In the genomic region with DNA sequence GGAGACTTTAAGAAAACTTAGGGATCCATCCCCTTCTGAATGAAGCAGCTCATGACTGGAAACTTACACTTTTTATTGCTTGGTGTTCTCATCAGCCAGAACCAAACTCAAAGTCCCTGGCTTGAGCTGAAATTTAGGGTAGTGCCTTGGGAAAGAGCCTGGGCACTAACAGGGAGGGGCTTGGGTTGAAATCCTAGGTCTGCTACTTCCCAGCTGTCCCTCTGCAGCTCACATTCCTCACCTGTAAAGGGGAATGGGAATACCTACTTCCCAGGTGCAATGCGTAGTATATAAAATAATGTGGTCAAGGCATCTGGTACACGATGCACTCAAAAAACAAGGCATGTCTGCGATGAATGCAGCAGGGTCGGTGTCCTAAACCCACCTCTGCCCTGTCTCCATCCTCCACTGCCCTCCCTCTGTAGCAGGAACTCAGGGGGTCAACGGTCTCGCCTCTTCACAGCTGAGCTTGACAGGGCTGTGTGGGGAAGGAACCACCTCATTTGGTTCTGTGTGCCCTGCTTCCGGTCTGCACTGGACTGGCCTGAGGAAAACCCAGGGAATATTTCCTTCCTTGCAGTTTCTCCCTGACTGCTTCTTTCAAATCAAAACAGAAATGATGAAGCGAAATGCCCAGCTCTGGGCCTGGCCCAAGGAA, we compare ENCODE assay signal across 1 cellular context.
TF ChIP-seq lines count a peak whose summit lies in the region.

No MANE protein-coding gene starts in this region.

TF ChIP-seq in H1, 55 proteins besides CTCF, POLR2A, EP300 and RAD21:
- 0 out of 2 replicates have a peak, but pooled peaks have one; percentile 35 for TF ChIP-seq POLR2AphosphoS5 (IDR thresholded peaks at IDR 0.05; ENCODE audit: low read depth, low read length)
- TF ChIP-seq EZH2 (IDR thresholded peaks at IDR 0.05; ENCODE audit: low read depth, low read length, severe bottlenecking): no peak
- TF ChIP-seq SIN3A (conservative IDR thresholded peaks at IDR 0.05 in 1 of 2, IDR thresholded peaks at IDR 0.05 in 1 of 2; ENCODE audit: low read depth in 1 of 2, low read length in 2 of 2): 0 out of 4 replicates have a peak, but pooled peaks of 1 of the 2 experiments have one; percentile 51
- TF ChIP-seq SP4 (IDR thresholded peaks at IDR 0.05; ENCODE audit: low read length): no peak
- TF ChIP-seq CHD7 (IDR thresholded peaks at IDR 0.05; ENCODE audit: insufficient replicate concordance, low read length): no peak
- no peak for TF ChIP-seq BACH1 (IDR thresholded peaks at IDR 0.05; ENCODE audit: low read length)
- no peak for TF ChIP-seq PHF8 (conservative IDR thresholded peaks at IDR 0.05; ENCODE audit: low read depth, low read length)
